In genomic region chr22:46547883-46548244, GRCh38 we compare ENCODE assay signal across 10 cellular contexts. TPM values are rescaled to one million over a fixed set of nuclear protein-coding genes. Genes with fewer than 3 reads are reported as not detected.
DNase-seq lines count a peak whose midpoint lies in the region; ATAC-seq, FAIRE-seq and TF ChIP-seq lines count a peak whose summit lies in the region.
"Had no signal": no experiment of that assay in that cellular context is flagged by ENCODE, and none has a peak within 500 bp of the region (broad histone marks: within the 10 kb centered on the region; RNA-seq: fewer than 3 reads in every experiment).

No MANE protein-coding gene starts in this region.

- H2AFZ ChIP-seq in keratinocyte (ENCODE audit: control insufficient read depth, low read length) (peak overlapping the region; percentile 80), smooth muscle cell (ENCODE audit: low read depth) (no peak overlapping the region)

- H3K4me1 Mint-ChIP-seq in brain: peaks cover 35% of the 10 kb centered on the region
- H3K4me1 Mint-ChIP-seq in activated T-helper 17 cell treated with anti-CD3 and anti-CD28 coated beads, Interleukin-2, amount 50 U/mL, for 72 hours: no peaks in the 10 kb centered on the region

- no peaks in the 10 kb centered on the region for H3K9me1 ChIP-seq in keratinocyte (ENCODE audit: control insufficient read depth, extremely low read depth, insufficient read depth, low read length)

- H3K36me3 ChIP-seq in keratinocyte (ENCODE audit: control insufficient read depth in 2 of 2, extremely low read depth in 1 of 2, insufficient read depth in 2 of 2, low read length in 2 of 2): no peaks in the 10 kb centered on the region
- H3K36me3 ChIP-seq in smooth muscle cell (ENCODE audit: low read depth): no peaks in the 10 kb centered on the region

- H3K4me1 ChIP-seq in keratinocyte (ENCODE audit: control insufficient read depth, extremely low read depth, insufficient read depth, low read length): peaks cover 20% of the 10 kb centered on the region
- peaks cover 14% of the 10 kb centered on the region for H3K4me1 ChIP-seq in smooth muscle cell (ENCODE audit: low read depth)

- H3K9me3 Mint-ChIP-seq in brain: peaks cover 0 to 3% (median 0%) of the 10 kb centered on the region in 5 experiments
- no peaks in the 10 kb centered on the region for H3K9me3 Mint-ChIP-seq in activated T-helper 17 cell treated with anti-CD3 and anti-CD28 coated beads, Interleukin-2, amount 50 U/mL, for 72 hours

- TF ChIP-seq POLR2A in GM12892 (IDR thresholded peaks at IDR 0.05; ENCODE audit: low read depth, low read length): no peak

- H3K79me2 ChIP-seq in keratinocyte (ENCODE audit: control insufficient read depth, insufficient read depth, low read length) (no peaks in the 10 kb centered on the region), smooth muscle cell (ENCODE audit: low read depth) (no peaks in the 10 kb centered on the region)

- no peaks in the 10 kb centered on the region for H3K36me3 Mint-ChIP-seq in brain
- H3K36me3 Mint-ChIP-seq in activated T-helper 17 cell treated with anti-CD3 and anti-CD28 coated beads, Interleukin-2, amount 50 U/mL, for 72 hours (ENCODE audit: low read depth): no peaks in the 10 kb centered on the region
- H3K36me3 Mint-ChIP-seq: activated naive CD8-positive, alpha-beta T cell had no signal

- no peak for FAIRE-seq in keratinocyte (lab: Jason Lieb, UNC)
- no peak for FAIRE-seq in GM12892 (lab: Jason Lieb, UNC)

- 21% methylated on average over 3 of the region's 3 CpGs for WGBS in smooth muscle cell (ENCODE audit: low lambda C conversion rate)

- dilution Hi-C loops in keratinocyte (cut with MboI; ENCODE audit: extremely low pct_ligation_motif_present, low sequenced_read_pairs): no loop called here

- peak overlapping the region; percentile 74 for H3K27ac ChIP-seq in keratinocyte (ENCODE audit: control insufficient read depth, insufficient read depth, low read length)
- peak overlapping the region; percentile 92 for H3K27ac ChIP-seq in smooth muscle cell (ENCODE audit: low read depth)

- no peak for ATAC-seq in activated T-helper 17 cell treated with anti-CD3 and anti-CD28 coated beads, Interleukin-2, amount 50 U/mL, for 72 hours (replicated peaks)
- no peak for ATAC-seq in HG03342 (IDR thresholded peaks at IDR 0.05; ENCODE audit: unreplicated experiment)

- H3K9me3 ChIP-seq in keratinocyte (ENCODE audit: control insufficient read depth, low read depth, low read length): peaks cover 2% of the 10 kb centered on the region
- no peaks in the 10 kb centered on the region for H3K9me3 ChIP-seq in smooth muscle cell (replicated peaks; ENCODE audit: low read depth)

- TF ChIP-seq CTCF in brain (conservative IDR thresholded peaks at IDR 0.05): no peak
- TF ChIP-seq CTCF in keratinocyte (optimal IDR thresholded peaks at IDR 0.05 in 1 of 3, IDR thresholded peaks at IDR 0.05 in 1 of 3, conservative IDR thresholded peaks at IDR 0.05 in 1 of 3; ENCODE audit: extremely low read depth in 1 of 3, insufficient read depth in 2 of 3, low read length in 3 of 3): no peak
- TF ChIP-seq CTCF in smooth muscle cell (IDR thresholded peaks at IDR 0.05; ENCODE audit: borderline replicate concordance, insufficient read depth, poor library complexity, severe bottlenecking): no peak

- H4K20me1 ChIP-seq in keratinocyte (ENCODE audit: control insufficient read depth, extremely low read depth, insufficient read depth, low read length): no peaks in the 10 kb centered on the region
- no peaks in the 10 kb centered on the region for H4K20me1 ChIP-seq in smooth muscle cell (ENCODE audit: low read depth)

- H3K9ac ChIP-seq in keratinocyte (ENCODE audit: control insufficient read depth, extremely low read depth, insufficient read depth, low read length) (peak overlapping the region; percentile 56), smooth muscle cell (ENCODE audit: low read depth) (peak overlapping the region; percentile 67)

- H3K27me3 ChIP-seq in keratinocyte (ENCODE audit: control insufficient read depth, extremely low read depth, insufficient read depth, low read length) (no peaks in the 10 kb centered on the region), smooth muscle cell (ENCODE audit: low read depth) (no peaks in the 10 kb centered on the region)

- H3F3A ChIP-seq in smooth muscle cell (ENCODE audit: low read depth): peaks cover 27% of the 10 kb centered on the region

- H3K27me3 Mint-ChIP-seq in brain: no peaks in the 10 kb centered on the region
- H3K27me3 Mint-ChIP-seq in activated T-helper 17 cell treated with anti-CD3 and anti-CD28 coated beads, Interleukin-2, amount 50 U/mL, for 72 hours: peaks cover 10% of the 10 kb centered on the region

- peak overlapping the region in 1 of 5 experiments; percentile 53 for H3K4me3 Mint-ChIP-seq in brain
- no peak overlapping the region for H3K4me3 Mint-ChIP-seq in activated T-helper 17 cell treated with anti-CD3 and anti-CD28 coated beads, Interleukin-2, amount 50 U/mL, for 72 hours
- H3K4me3 Mint-ChIP-seq: activated naive CD8-positive, alpha-beta T cell; neural crest cell had no signal

- H3K4me3 ChIP-seq in keratinocyte (ENCODE audit: control insufficient read depth in 2 of 3, extremely low read depth in 1 of 3, insufficient read depth in 2 of 3, low read depth in 1 of 3, low read length in 3 of 3): peak overlapping the region in 2 of 3 experiments; percentile 43 to 47
- no peak overlapping the region for H3K4me3 ChIP-seq in smooth muscle cell

- H3K4me2 ChIP-seq in keratinocyte (ENCODE audit: control insufficient read depth, extremely low read depth, insufficient read depth, low read depth, low read length) (peak overlapping the region; percentile 84), smooth muscle cell (peak overlapping the region; percentile 66)

- DNase-seq in H4 (ENCODE audit: low spot score) (peak; percentile 53), keratinocyte (ENCODE audit: low read depth, low spot score) (no peak), smooth muscle cell (lab: John Stamatoyannopoulos, UW; ENCODE audit: unreplicated experiment) (no peak), NCI-H2081 treated with DMSO at 0.1 percent for 48 hours (lab: John Stamatoyannopoulos, UW) (no peak), GM12892 (ENCODE audit: insufficient read length) (no peak)

- H3K27ac Mint-ChIP-seq in brain: peak overlapping the region; percentile 67 to 94 (median 88)
- H3K27ac Mint-ChIP-seq in activated T-helper 17 cell treated with anti-CD3 and anti-CD28 coated beads, Interleukin-2, amount 50 U/mL, for 72 hours: no peak overlapping the region
- H3K27ac Mint-ChIP-seq: activated naive CD8-positive, alpha-beta T cell had no signal

RNA-seq across cellular contexts. Expression of gene CELSR1, which starts 10.4 kb away (rescaled TPM):
- 5.7 and 12.7 TPM in 2 replicates for total RNA-seq in H4 (2014; rRNA removed; shearing (Covaris generic))
- 1.5 TPM for polyA plus RNA-seq in brain (ENCODE audit: insufficient read depth, low read depth, low replicate concordance)
- 16.1 to 23.2 TPM (median 20.6 TPM) in 3 replicates for polyA plus RNA-seq in keratinocyte
- polyA plus RNA-seq in keratinocyte (2011; ENCODE audit: low read depth): 6.0 TPM
- polyA plus RNA-seq in keratinocyte (2011; cell fraction: cytosol; rRNA removed): 8.0 and 10.0 TPM in 2 replicates
- 99.8 and 117 TPM in 2 replicates for polyA plus RNA-seq in keratinocyte (2011; cell fraction: nucleus; rRNA removed)
- 24.8 and 29.0 TPM in 2 replicates for polyA plus RNA-seq in keratinocyte (2012; ENCODE audit: low replicate concordance)
- 61.3 to 154 TPM (median 62.8 TPM) in 3 replicates for polyA minus RNA-seq in keratinocyte
- polyA minus RNA-seq in keratinocyte (2011; cell fraction: cytosol; rRNA and poly(A)+ RNA removed): 39.1 TPM
- polyA minus RNA-seq in keratinocyte (2011; cell fraction: nucleus; rRNA and poly(A)+ RNA removed): 182 and 191 TPM in 2 replicates
- 15.2 and 17.6 TPM in 2 replicates for total RNA-seq in smooth muscle cell
- polyA plus RNA-seq in smooth muscle cell: 3.6 and 12.3 TPM in 2 replicates
- under 1 TPM; 0.32 to 0.48 TPM for total RNA-seq in activated T-helper 17 cell treated with anti-CD3 and anti-CD28 coated beads, Interleukin-2, amount 50 U/mL, for 72 hours
- 0.11 TPM for polyA plus RNA-seq in GM12892 (2012; ENCODE audit: missing spikeins)
